8 cellular contexts compared by ENCODE assay signal in genomic region chr2:7773362-7773973, GRCh38.
DNase-seq lines count a peak whose midpoint lies in the region; ATAC-seq and TF ChIP-seq lines count a peak whose summit lies in the region.

No MANE protein-coding gene starts in this region.

- no peak overlapping the region for H3K9ac ChIP-seq in endodermal cell (ENCODE audit: extremely low read depth, low read length, poor library complexity, severe bottlenecking)

- H3K27ac ChIP-seq in thyroid gland (peak overlapping the region in 1 of 3 donors; percentile 32), endodermal cell (ENCODE audit: low read depth, low read length) (no peak overlapping the region), uterus (no peak overlapping the region)

- H3K36me3 ChIP-seq in thyroid gland, result no peaks in the 10 kb centered on the region
- no peaks in the 10 kb centered on the region for H3K36me3 ChIP-seq in endodermal cell (ENCODE audit: control insufficient read depth, insufficient read depth, low read length)
- H3K36me3 ChIP-seq in uterus, result no peaks in the 10 kb centered on the region

- H3K27me3 Mint-ChIP-seq in central memory CD8-positive, alpha-beta T cell, result no peaks in the 10 kb centered on the region
- peaks cover 11% of the 10 kb centered on the region for H3K27me3 Mint-ChIP-seq in endodermal cell (ENCODE audit: insufficient read depth)

- H3K9me3 Mint-ChIP-seq in central memory CD8-positive, alpha-beta T cell, result no peaks in the 10 kb centered on the region
- H3K9me3 Mint-ChIP-seq in endodermal cell, result no peaks in the 10 kb centered on the region

- DNase-seq in KBM-7, result peak; percentile 80
- DNase-seq in central memory CD8-positive, alpha-beta T cell (ENCODE audit: low spot score in 2 of 2), result no peak
- DNase-seq in thyroid gland, result peak; percentile 25 to 36
- DNase-seq in NCI-H69 (lab: John Stamatoyannopoulos, UW), result no peak
- no peak for DNase-seq in endodermal cell
- no peak for DNase-seq in uterus

- peaks cover 2% of the 10 kb centered on the region for H3K36me3 Mint-ChIP-seq in central memory CD8-positive, alpha-beta T cell (ENCODE audit: insufficient read depth)
- H3K36me3 Mint-ChIP-seq in endodermal cell (ENCODE audit: low read depth), result no peaks in the 10 kb centered on the region

- intact Hi-C loops in thyroid gland (cut with DNase I), result no loop called here
- intact Hi-C loops in uterus (cut with DNase I; ENCODE audit: low total_unique reads), result no loop called here

- peaks cover 22% of the 10 kb centered on the region for H3K4me1 Mint-ChIP-seq in central memory CD8-positive, alpha-beta T cell
- H3K4me1 Mint-ChIP-seq in endodermal cell, result peaks cover 14% of the 10 kb centered on the region

- H3K4me3 ChIP-seq in thyroid gland (replicated peaks in 1 of 3), result no peak overlapping the region
- no peak overlapping the region for H3K4me3 ChIP-seq in endodermal cell (ENCODE audit: low read length)
- no peak overlapping the region for H3K4me3 ChIP-seq in uterus

- ATAC-seq in GM18498 (IDR thresholded peaks at IDR 0.05; ENCODE audit: unreplicated experiment), result peak; percentile 67
- ATAC-seq in GM21529 (IDR thresholded peaks at IDR 0.05; ENCODE audit: unreplicated experiment), result peak; percentile 80
- peak; percentile 56 for ATAC-seq in central memory CD8-positive, alpha-beta T cell (replicated peaks; ENCODE audit: extremely low read depth, poor library complexity, severe bottlenecking)

- peak overlapping the region; percentile 42 for H3K27ac Mint-ChIP-seq in central memory CD8-positive, alpha-beta T cell (ENCODE audit: low read depth)
- no peak overlapping the region for H3K27ac Mint-ChIP-seq in endodermal cell

- H3K9me3 ChIP-seq in thyroid gland (no peaks in the 10 kb centered on the region), endodermal cell (ENCODE audit: control insufficient read depth, low read length) (no peaks in the 10 kb centered on the region), uterus (no peaks in the 10 kb centered on the region)

- 50 to 61% methylated on average over 10 of the region's 10 CpGs for WGBS in thyroid gland, 2 donors
- 87 to 88% methylated on average over 5 to 10 of the region's 10 CpGs for WGBS in endodermal cell (ENCODE audit: insufficient coverage in 1 of 2, insufficient read length in 1 of 2), 2 experiments

- peak overlapping the region; percentile 56 for H3K4me3 Mint-ChIP-seq in central memory CD8-positive, alpha-beta T cell
- H3K4me3 Mint-ChIP-seq in endodermal cell, result no peak overlapping the region

- H3K27me3 ChIP-seq in thyroid gland (no peaks in the 10 kb centered on the region), endodermal cell (ENCODE audit: control insufficient read depth, insufficient read depth, low read length, poor library complexity, severe bottlenecking) (no peaks in the 10 kb centered on the region), uterus (no peaks in the 10 kb centered on the region)

- TF ChIP-seq POLR2A in thyroid gland (IDR thresholded peaks at IDR 0.05) (no peak), uterus (IDR thresholded peaks at IDR 0.05) (no peak)

- in situ Hi-C loops in KBM-7 (cut with MboI; ENCODE audit: low pct_unique_long_range_greater_than_20kb, low sequenced_read_pairs), result no loop called here

- peaks cover 10 to 12% of the 10 kb centered on the region in 2 donors for H3K4me1 ChIP-seq in thyroid gland
- peaks cover 6% of the 10 kb centered on the region for H3K4me1 ChIP-seq in endodermal cell (ENCODE audit: control insufficient read depth, insufficient read depth, low read length)
- no peaks in the 10 kb centered on the region for H3K4me1 ChIP-seq in uterus

- TF ChIP-seq CTCF in thyroid gland (IDR thresholded peaks at IDR 0.05), result no peak
- TF ChIP-seq CTCF in endodermal cell (conservative IDR thresholded peaks at IDR 0.05), result no peak
- TF ChIP-seq CTCF in uterus (IDR thresholded peaks at IDR 0.05), result no peak

Comparison
In these comparisons a context has a peak if more than half of its experiments do, and no peak if none do; other contexts are left out.
1. DNase-seq: peak in KBM-7 (single experiment) and thyroid gland (2 of 2); none in central memory CD8-positive, alpha-beta T cell (0 of 2), NCI-H69 (single experiment), endodermal cell (single experiment) and uterus (0 of 2).
2. Peak in every context shown above with its lines, with median percentiles within 50 percentile points of each other: ATAC-seq.